8 cellular contexts compared by ENCODE assay signal in genomic region chr5:115543931-115544370, GRCh38. TPM values are rescaled to one million over a fixed set of nuclear protein-coding genes. Genes with fewer than 3 reads are reported as not detected.
DNase-seq lines count a peak whose midpoint lies in the region; FAIRE-seq and TF ChIP-seq lines count a peak whose summit lies in the region.

No MANE protein-coding gene starts in this region.

- H2BK15ac ChIP-seq in H1 (ENCODE audit: low read length) (no peak overlapping the region), mesenchymal stem cell (ENCODE audit: low read depth, poor library complexity, severe bottlenecking) (peak overlapping the region; percentile 90)

- peaks cover 8 to 17% of the 10 kb centered on the region in 2 experiments for H4K20me1 ChIP-seq in H1 (replicated peaks in 1 of 2; ENCODE audit: control insufficient read depth in 1 of 2, insufficient read depth in 2 of 2, low read length in 2 of 2)

- H2BK120ac ChIP-seq in H1 (replicated peaks; ENCODE audit: low read depth, low read length) (no peak overlapping the region), mesenchymal stem cell (ENCODE audit: low read depth, low read length) (peak overlapping the region; percentile 92)

- DNase-seq in HAP-1 (ENCODE audit: low spot score in 2 of 2) (peak; percentile 44 to 60), NCI-H1105 (lab: John Stamatoyannopoulos, UW) (peak; percentile 3), H1 (ENCODE audit: low read depth in 1 of 2, low spot score in 2 of 2) (no peak), mesenchymal stem cell (peak; percentile 76), NCI-H774 (lab: John Stamatoyannopoulos, UW) (no peak)
- peak; percentile 71 for DNase-seq in activated CD4-positive, alpha-beta memory T cell treated with anti-CD3 and anti-CD28 coated beads for 36 hours
- peak; percentile 26 for DNase-seq in stimulated activated CD8-positive, alpha-beta memory T cell treated with anti-CD3 and anti-CD28 coated beads, Interleukin-15, amount 100 ng/mL, for 4 hours (ENCODE audit: low read depth in 2 of 2)

- H2AK5ac ChIP-seq in H1 (ENCODE audit: low read depth, low read length) = no peak overlapping the region
- H2AK5ac ChIP-seq in mesenchymal stem cell (ENCODE audit: low read length, severe bottlenecking) = no peak overlapping the region

- H3K18ac ChIP-seq in H1 (ENCODE audit: extremely low read depth, low read length) (peak overlapping the region; percentile 65; the same call in 1 of the 2 replicates), mesenchymal stem cell (ENCODE audit: low read depth in 1 of 2, low read length in 2 of 2) (peak overlapping the region; percentile 93 to 98)

- FAIRE-seq in H1 (lab: Jason Lieb, UNC) = no peak

- peaks cover 2% of the 10 kb centered on the region; the same call in 1 of the 2 replicates for H3K79me1 ChIP-seq in H1 (ENCODE audit: low read depth, low read length)
- no peaks in the 10 kb centered on the region for H3K79me1 ChIP-seq in mesenchymal stem cell (replicated peaks; ENCODE audit: low read length, poor library complexity, severe bottlenecking)

- no peak for TF ChIP-seq CTCF in GM12875 (IDR thresholded peaks at IDR 0.05; ENCODE audit: borderline replicate concordance, insufficient read depth, low read depth, low read length)
- no peak for TF ChIP-seq CTCF in H1 (IDR thresholded peaks at IDR 0.05; ENCODE audit: control extremely low read depth in 1 of 3, insufficient read depth in 1 of 3, low read depth in 1 of 3, low read length in 3 of 3)

- WGBS in H1 (ENCODE audit: extremely low coverage in 1 of 2, insufficient coverage in 1 of 2, insufficient read length in 1 of 2, insufficient replicate concordance in 2 of 2, low coverage in 1 of 2, low lambda C conversion rate in 2 of 2, missing lambda C conversion rate in 1 of 2), 2 experiments = 2% methylated on average over 12 of the region's 20 CpGs; no CpG with 5 or more reads in 1 of the 2 experiments
- WGBS in mesenchymal stem cell = under 1% methylated on average over 20 of the region's 20 CpGs

- H3K4me3 ChIP-seq in GM12875 (ENCODE audit: low read depth, low read length) = peak overlapping the region; percentile 89
- peak overlapping the region; percentile 73 for H3K4me3 ChIP-seq in HAP-1
- H3K4me3 ChIP-seq in H1 (ENCODE audit: extremely low read depth in 1 of 4, insufficient read depth in 2 of 4, low read depth in 3 of 4, low read length in 4 of 4) = peak overlapping the region; percentile 81 to 97 (median 90)
- H3K4me3 ChIP-seq in mesenchymal stem cell (ENCODE audit: insufficient read depth in 1 of 2, low read depth in 1 of 2, low read length in 2 of 2) = peak overlapping the region; percentile 85 to 94

- H3K9ac ChIP-seq in H1 (replicated peaks in 1 of 4; ENCODE audit: extremely low read depth in 1 of 4, low read depth in 3 of 4, low read length in 3 of 4) (peak overlapping the region; percentile 89 to 98 (median 96)), mesenchymal stem cell (ENCODE audit: low read length) (peak overlapping the region; percentile 93)

- no peak overlapping the region for H3K14ac ChIP-seq in H1 (ENCODE audit: insufficient read length)
- H3K14ac ChIP-seq in mesenchymal stem cell (ENCODE audit: low read length in 2 of 2) = peak overlapping the region in 1 of 2 experiments; percentile 93

- H3K27ac ChIP-seq in H1 (ENCODE audit: low read depth, low read length) = peak overlapping the region; percentile 91
- H3K27ac ChIP-seq in mesenchymal stem cell (ENCODE audit: low read length, poor library complexity, severe bottlenecking) = peak overlapping the region; percentile 82

- H3K79me2 ChIP-seq in H1 (ENCODE audit: control insufficient read depth in 1 of 2, insufficient read depth in 2 of 2, low read length in 2 of 2) = peaks cover 9 to 51% of the 10 kb centered on the region in 2 experiments

- H4K91ac ChIP-seq in H1 (replicated peaks; ENCODE audit: insufficient read length, low read length) = no peak overlapping the region
- H4K91ac ChIP-seq in mesenchymal stem cell (ENCODE audit: low read length) = peak overlapping the region; percentile 86

- peaks cover 8% of the 10 kb centered on the region for H3K9me3 Mint-ChIP-seq in activated CD4-positive, alpha-beta memory T cell treated with anti-CD3 and anti-CD28 coated beads for 36 hours

- TF ChIP-seq POLR2A in H1 (IDR thresholded peaks at IDR 0.05; ENCODE audit: control extremely low read depth in 1 of 2, low read depth in 2 of 2, low read length in 2 of 2) = no peak; a peak in 1 of 3 replicates

- peak overlapping the region; percentile 79 for H4K5ac ChIP-seq in H1 (ENCODE audit: insufficient read length, low read depth, low read length)

- peak overlapping the region; percentile 96 for H3K4me3 Mint-ChIP-seq in activated CD4-positive, alpha-beta memory T cell treated with anti-CD3 and anti-CD28 coated beads for 36 hours

- TF ChIP-seq EP300 in H1 (IDR thresholded peaks at IDR 0.05; ENCODE audit: borderline replicate concordance in 1 of 2, low read depth in 2 of 2, low read length in 2 of 2) = no peak

- intact Hi-C loops in activated CD4-positive, alpha-beta memory T cell treated with anti-CD3 and anti-CD28 coated beads for 36 hours (cut with micrococcal nuclease) = loop anchor here (1.0 to 5.0 kb wide), 10 partner anchors 23 to 543 kb away; partner anchors contain the start of genes AP3S1, ATG12, CCDC112 and COMMD10

- no peak overlapping the region for H2BK12ac ChIP-seq in H1 (ENCODE audit: low read depth, low read length)
- H2BK12ac ChIP-seq in mesenchymal stem cell (ENCODE audit: low read length in 2 of 2) = no peak overlapping the region

- peaks cover 6% of the 10 kb centered on the region for H3K23me2 ChIP-seq in H1 (ENCODE audit: low read depth, low read length)

- peaks cover 61% of the 10 kb centered on the region for H3K36me3 Mint-ChIP-seq in activated CD4-positive, alpha-beta memory T cell treated with anti-CD3 and anti-CD28 coated beads for 36 hours

- no peak for TF ChIP-seq RAD21 in H1 (IDR thresholded peaks at IDR 0.05 in 1 of 2, conservative IDR thresholded peaks at IDR 0.05 in 1 of 2; ENCODE audit: low read depth in 2 of 2, low read length in 2 of 2)

- peak overlapping the region; percentile 96 for H4K8ac ChIP-seq in H1 (ENCODE audit: extremely low read depth, insufficient read depth, low read length)
- peak overlapping the region; percentile 69 for H4K8ac ChIP-seq in mesenchymal stem cell (ENCODE audit: low read length)

- H3K4me1 ChIP-seq in HAP-1 (peaks cover 11% of the 10 kb centered on the region), H1 (replicated peaks in 1 of 4; ENCODE audit: control insufficient read depth in 3 of 4, insufficient read depth in 4 of 4, low read length in 3 of 4) (peaks cover 0 to 7% (median 2%) of the 10 kb centered on the region in 4 experiments; a peak in 5 of 7 replicates), mesenchymal stem cell (ENCODE audit: control insufficient read depth, insufficient read depth, low read depth, low read length) (no peaks in the 10 kb centered on the region)

- H3K4me1 Mint-ChIP-seq in activated CD4-positive, alpha-beta memory T cell treated with anti-CD3 and anti-CD28 coated beads for 36 hours (ENCODE audit: low read depth) = peaks cover 44% of the 10 kb centered on the region

- in situ Hi-C loops in HAP-1 (cut with MboI; ENCODE audit: low sequenced_read_pairs) = no loop called here

- H3K27ac Mint-ChIP-seq in activated CD4-positive, alpha-beta memory T cell treated with anti-CD3 and anti-CD28 coated beads for 36 hours = peak overlapping the region; percentile 98

- H3K4me2 ChIP-seq in H1 (ENCODE audit: insufficient read depth in 1 of 2, low read depth in 2 of 2, low read length in 2 of 2) = peak overlapping the region; percentile 89 to 97
- H3K4me2 ChIP-seq in mesenchymal stem cell (ENCODE audit: low read length, poor library complexity, severe bottlenecking) = peak overlapping the region; percentile 95

- peaks cover 4% of the 10 kb centered on the region for H3K9me3 ChIP-seq in HAP-1
- H3K9me3 ChIP-seq in H1 (ENCODE audit: insufficient read depth in 2 of 2, low read depth in 1 of 2, low read length in 1 of 2) = peaks cover 9 to 15% of the 10 kb centered on the region in 2 experiments
- peaks cover 17% of the 10 kb centered on the region for H3K9me3 ChIP-seq in mesenchymal stem cell (ENCODE audit: control insufficient read depth, low read length)

- H3K27me3 ChIP-seq in HAP-1 (ENCODE audit: low read depth) (no peaks in the 10 kb centered on the region), H1 (replicated peaks in 1 of 4; ENCODE audit: control insufficient read depth in 3 of 4, extremely low read depth in 1 of 4, insufficient read depth in 3 of 4, low read length in 3 of 4) (no peaks in the 10 kb centered on the region), mesenchymal stem cell (ENCODE audit: control insufficient read depth in 1 of 2, insufficient read depth in 1 of 2, low read length in 2 of 2) (no peaks in the 10 kb centered on the region)

- no peak overlapping the region for H3K56ac ChIP-seq in H1 (replicated peaks; ENCODE audit: insufficient read length, low read depth, low read length)

- CTCF ChIA-PET in activated CD4-positive, alpha-beta memory T cell treated with anti-CD3 and anti-CD28 coated beads for 36 hours (lab: Charles Lee) = interaction anchor here (0.7 to 1.6 kb wide), 6 partner anchors 16 to 299 kb away, joined by 3 to 5 read pairs (median 3); no protein-coding TSS in a partner anchor
- CTCF ChIA-PET in H1 (lab: Charles Lee; ENCODE audit: partially characterized antibody) = interaction anchor here (0.9 to 1.6 kb wide), 3 partner anchors 20 to 231 kb away, joined by 3 to 8 read pairs (median 3); no protein-coding TSS in a partner anchor

- H2BK5ac ChIP-seq in H1 (ENCODE audit: low read depth, low read length) (peak overlapping the region; percentile 76), mesenchymal stem cell (ENCODE audit: low read depth, low read length, poor library complexity, severe bottlenecking) (peak overlapping the region; percentile 97)

- no peak overlapping the region for H2BK20ac ChIP-seq in H1 (ENCODE audit: low read length)

- H2AFZ ChIP-seq in H1 (ENCODE audit: low read length) = no peak overlapping the region
- H2AFZ ChIP-seq in mesenchymal stem cell (ENCODE audit: low read depth, low read length) = peak overlapping the region; percentile 91

- POLR2A ChIA-PET in activated CD4-positive, alpha-beta memory T cell treated with anti-CD3 and anti-CD28 coated beads for 36 hours (lab: Charles Lee) = interaction anchor here (0.6 to 3.1 kb wide), 11 partner anchors 8 to 298 kb away, joined by 3 to 18 read pairs (median 6); partner anchors contain the start of genes AP3S1, ATG12, CCDC112 and TMED7
- POLR2A ChIA-PET in H1 (lab: Charles Lee; ENCODE audit: partially characterized antibody) = interaction anchor here (0.6 to 3.2 kb wide), 27 partner anchors 8 to 375 kb away, joined by 3 to 18 read pairs (median 4); partner anchors contain the start of genes AP3S1, ATG12 and CCDC112

- no peak overlapping the region for H3K4ac ChIP-seq in H1 (replicated peaks; ENCODE audit: insufficient read length, low read depth, low read length)
- peak overlapping the region; percentile 87 to 91 for H3K4ac ChIP-seq in mesenchymal stem cell (ENCODE audit: low read depth in 1 of 2, low read length in 2 of 2)

- no peak overlapping the region for H3K23ac ChIP-seq in H1 (ENCODE audit: insufficient read length)
- peak overlapping the region in 1 of 2 experiments; percentile 23 for H3K23ac ChIP-seq in mesenchymal stem cell (ENCODE audit: low read length in 2 of 2)

- H3K36me3 ChIP-seq in HAP-1 (replicated peaks) (peaks cover 32% of the 10 kb centered on the region), H1 (ENCODE audit: control insufficient read depth in 2 of 4, insufficient read depth in 4 of 4, low read length in 3 of 4) (peaks cover 0 to 28% (median 2%) of the 10 kb centered on the region in 4 experiments; a peak in 3 of 8 replicates), mesenchymal stem cell (ENCODE audit: control insufficient read depth in 1 of 2, insufficient read depth in 2 of 2, low read depth in 1 of 2, low read length in 2 of 2) (peaks cover 0 to 42% of the 10 kb centered on the region in 2 experiments)

- no peaks in the 10 kb centered on the region for H3K27me3 Mint-ChIP-seq in activated CD4-positive, alpha-beta memory T cell treated with anti-CD3 and anti-CD28 coated beads for 36 hours

RNA-seq across cellular contexts. Expression of gene FEM1C, which starts 0.6 kb away (rescaled TPM):
- total RNA-seq in activated CD4-positive, alpha-beta memory T cell treated with anti-CD3 and anti-CD28 coated beads for 36 hours = 10 to 100 TPM; 12.2 to 12.5 TPM
- total RNA-seq in H1 (2021; fragmentation: NEBNext Ultra II Directional; extraction: Animal tissue kit (Norgen Biotek cat#: 25700)) = 16.6 and 17.7 TPM in 2 replicates
- polyA plus RNA-seq in H1 (2011; rRNA removed) = 2.7 and 4.4 TPM in 2 replicates
- polyA plus RNA-seq in H1 (2011; cell fraction: cytosol; rRNA removed) = 5.8 TPM
- 1.8 TPM for polyA plus RNA-seq in H1 (2011; cell fraction: nucleus; rRNA removed)
- polyA plus RNA-seq in H1 (2012, experiment 1 of 2) = 4.0 to 8.3 TPM (median 5.0 TPM) in 4 replicates
- polyA plus RNA-seq in H1 (2012, experiment 2 of 2) = 0.60 TPM
- polyA plus RNA-seq in H1 (2013, experiment 1 of 2) = 6.3 TPM
- polyA plus RNA-seq in H1 (2013, experiment 2 of 2) = 6.1 TPM
- polyA minus RNA-seq in H1 (2011; rRNA and poly(A)+ RNA removed) = 16.7 and 20.9 TPM in 2 replicates
- polyA minus RNA-seq in H1 (2011; cell fraction: cytosol; rRNA and poly(A)+ RNA removed) = 10.4 TPM
- 15.9 TPM for polyA minus RNA-seq in H1 (2011; cell fraction: nucleus; rRNA and poly(A)+ RNA removed)
- polyA plus RNA-seq in mesenchymal stem cell (2013, experiment 1 of 2) = 6.6 TPM
- 6.5 TPM for polyA plus RNA-seq in mesenchymal stem cell (2013, experiment 2 of 2)

RNA-seq across cellular contexts. Expression of gene TICAM2, which starts 58.3 kb away (rescaled TPM):
- total RNA-seq in activated CD4-positive, alpha-beta memory T cell treated with anti-CD3 and anti-CD28 coated beads for 36 hours = 1 to 10 TPM in 1 of 2 experiments, under 1 TPM in 1; 0.40 to 2.0 TPM
- total RNA-seq in H1 (2021; fragmentation: NEBNext Ultra II Directional; extraction: Animal tissue kit (Norgen Biotek cat#: 25700)) = 0.67 TPM in 1 of 2 replicates, not detected in the other
- polyA plus RNA-seq in H1 (2011; rRNA removed) = 0.02 TPM in 1 of 2 replicates, not detected in the other
- polyA plus RNA-seq in H1 (2011; cell fraction: cytosol; rRNA removed) = 0.03 TPM
- not detected for polyA plus RNA-seq in H1 (2011; cell fraction: nucleus; rRNA removed)
- polyA plus RNA-seq in H1 (2012, experiment 1 of 2) = 0.48 TPM in 1 of 4 replicates, not detected in the others
- polyA plus RNA-seq in H1 (2012, experiment 2 of 2) = not detected
- polyA plus RNA-seq in H1 (2013, experiment 1 of 2) = not detected
- polyA plus RNA-seq in H1 (2013, experiment 2 of 2) = 0.18 TPM
- polyA minus RNA-seq in H1 (2011; rRNA and poly(A)+ RNA removed) = not detected in 2 replicates
- polyA minus RNA-seq in H1 (2011; cell fraction: cytosol; rRNA and poly(A)+ RNA removed) = not detected
- polyA minus RNA-seq in H1 (2011; cell fraction: nucleus; rRNA and poly(A)+ RNA removed) = 0.50 TPM
- 5.1 TPM for polyA plus RNA-seq in mesenchymal stem cell (2013, experiment 1 of 2)
- 6.0 TPM for polyA plus RNA-seq in mesenchymal stem cell (2013, experiment 2 of 2)

Comparison
In these comparisons a context has a peak if more than half of its experiments do, and no peak if none do; other contexts are left out.
1. DNase-seq: peak in HAP-1 (2 of 2), NCI-H1105 (single experiment), activated CD4-positive, alpha-beta memory T cell treated with anti-CD3 and anti-CD28 coated beads for 36 hours (single experiment), mesenchymal stem cell (single experiment) and stimulated activated CD8-positive, alpha-beta memory T cell treated with anti-CD3 and anti-CD28 coated beads, Interleukin-15, amount 100 ng/mL, for 4 hours (2 of 2); none in H1 (0 of 2) and NCI-H774 (single experiment).
2. Peak in every context shown above with its lines, with median percentiles within 50 percentile points of each other: H3K4me3 ChIP-seq.